ENCODE assay signal across 15 cellular contexts in the genomic region with DNA sequence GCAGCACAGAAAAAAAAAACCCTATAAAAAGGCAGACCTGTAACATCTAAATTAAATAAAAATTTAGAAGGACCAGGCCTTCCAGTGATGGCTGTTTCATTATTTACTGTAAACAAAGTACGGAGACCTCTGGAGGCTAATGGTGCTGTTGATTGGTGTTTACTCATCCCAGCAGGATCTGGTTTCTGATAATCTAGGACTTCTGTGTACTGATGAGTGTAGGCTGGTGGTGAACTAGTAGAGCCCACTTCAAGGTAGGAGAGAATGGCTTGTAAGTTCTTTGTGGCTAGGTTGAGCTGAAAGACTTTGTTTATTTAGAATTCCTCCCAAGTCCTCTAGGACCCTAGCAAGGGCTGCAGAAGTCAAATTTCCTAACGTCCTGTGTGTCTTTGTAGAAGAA.
DNase-seq lines count a peak whose midpoint lies in the region; ATAC-seq lines count a peak whose summit lies in the region.
"Had no signal": no experiment of that assay in that cellular context is flagged by ENCODE, and none has a peak within 500 bp of the region (broad histone marks: within the 10 kb centered on the region; RNA-seq: fewer than 3 reads in every experiment).

No MANE protein-coding gene starts in this region.

- no peak for ATAC-seq in GM19455 (IDR thresholded peaks at IDR 0.05; ENCODE audit: unreplicated experiment)
- ATAC-seq in naive thymus-derived CD4-positive, alpha-beta T cell, result no peak
- ATAC-seq: HCT116 had no signal

- no peak overlapping the region for H3K27ac Mint-ChIP-seq in naive thymus-derived CD4-positive, alpha-beta T cell
- H3K27ac Mint-ChIP-seq: B cell; CD4-positive, alpha-beta T cell had no signal

- peak; percentile 74 for DNase-seq in COR-L47 (lab: John Stamatoyannopoulos, UW)
- peak; percentile 4 for DNase-seq in DMS53 treated with DMSO at 0.1 percent for 48 hours (lab: John Stamatoyannopoulos, UW; ENCODE audit: unreplicated experiment)
- DNase-seq in NCI-H748 (lab: John Stamatoyannopoulos, UW; ENCODE audit: unreplicated experiment), result peak; percentile 36
- peak; percentile 16 for DNase-seq in iPS-NIHi7 (ENCODE audit: extremely low spot score)
- no peak for DNase-seq in HPDE6-E6E7 (ENCODE audit: extremely low spot score)
- no peak for DNase-seq in SKM-1 (lab: John Stamatoyannopoulos, UW; ENCODE audit: unreplicated experiment)
- no peak for DNase-seq in naive thymus-derived CD4-positive, alpha-beta T cell
- DNase-seq: C1 segment of cervical spinal cord; CD4-positive, alpha-beta T cell; DND-41; GM23248 had no signal

- H3K27me3 ChIP-seq in naive thymus-derived CD4-positive, alpha-beta T cell (ENCODE audit: control insufficient read depth in 2 of 2, insufficient read depth in 2 of 2, low read length in 2 of 2), result no peaks in the 10 kb centered on the region

- no peak overlapping the region for H3K27ac ChIP-seq in naive thymus-derived CD4-positive, alpha-beta T cell (ENCODE audit: low read depth, low read length)
- H3K27ac ChIP-seq: GM23248, HL-60 had no signal

- H3K9me3 Mint-ChIP-seq in naive thymus-derived CD4-positive, alpha-beta T cell, result peaks cover 0 to 6% (median 3%) of the 10 kb centered on the region in 11 donors
- H3K9me3 Mint-ChIP-seq: CD4-positive, alpha-beta T cell had no signal

- H3K9me3 ChIP-seq in naive thymus-derived CD4-positive, alpha-beta T cell (ENCODE audit: control insufficient read depth in 2 of 3, low read length in 3 of 3), result no peaks in the 10 kb centered on the region

- H3K4me3 Mint-ChIP-seq in naive thymus-derived CD4-positive, alpha-beta T cell, result no peak overlapping the region
- H3K4me3 Mint-ChIP-seq: B cell; CD4-positive, alpha-beta T cell had no signal

- H3K36me3 ChIP-seq in naive thymus-derived CD4-positive, alpha-beta T cell (ENCODE audit: control insufficient read depth in 2 of 3, insufficient read depth in 3 of 3, low read length in 3 of 3), result no peaks in the 10 kb centered on the region

- H3K4me1 Mint-ChIP-seq in naive thymus-derived CD4-positive, alpha-beta T cell, result no peaks in the 10 kb centered on the region
- H3K4me1 Mint-ChIP-seq: B cell had no signal

- peaks cover 0 to 4% (median 0%) of the 10 kb centered on the region in 5 donors for H3K27me3 Mint-ChIP-seq in naive thymus-derived CD4-positive, alpha-beta T cell
- H3K27me3 Mint-ChIP-seq: B cell; CD4-positive, alpha-beta T cell had no signal

- intact Hi-C loops in naive thymus-derived CD4-positive, alpha-beta T cell (cut with micrococcal nuclease), result no loop called here

- H3K4me3 ChIP-seq in naive thymus-derived CD4-positive, alpha-beta T cell (ENCODE audit: low read length), result no peak overlapping the region
- H3K4me3 ChIP-seq: GM23248 had no signal

- H3K4me1 ChIP-seq in naive thymus-derived CD4-positive, alpha-beta T cell (ENCODE audit: control insufficient read depth in 2 of 2, insufficient read depth in 2 of 2, low read length in 2 of 2), result no peaks in the 10 kb centered on the region

- POLR2A ChIA-PET in naive thymus-derived CD4-positive, alpha-beta T cell (lab: Charles Lee), result no interaction called here

- CTCF ChIA-PET in naive thymus-derived CD4-positive, alpha-beta T cell (lab: Charles Lee), result no interaction called here

- no peaks in the 10 kb centered on the region for H3K36me3 Mint-ChIP-seq in naive thymus-derived CD4-positive, alpha-beta T cell

Comparison
In these comparisons a context has a peak if more than half of its experiments do, and no peak if none do; other contexts are left out.
1. DNase-seq: peak in COR-L47 (single experiment), DMS53 treated with DMSO at 0.1 percent for 48 hours (single experiment), NCI-H748 (single experiment) and iPS-NIHi7 (single experiment); none in HPDE6-E6E7 (single experiment), SKM-1 (single experiment) and naive thymus-derived CD4-positive, alpha-beta T cell (0 of 9).